In the genomic region with DNA sequence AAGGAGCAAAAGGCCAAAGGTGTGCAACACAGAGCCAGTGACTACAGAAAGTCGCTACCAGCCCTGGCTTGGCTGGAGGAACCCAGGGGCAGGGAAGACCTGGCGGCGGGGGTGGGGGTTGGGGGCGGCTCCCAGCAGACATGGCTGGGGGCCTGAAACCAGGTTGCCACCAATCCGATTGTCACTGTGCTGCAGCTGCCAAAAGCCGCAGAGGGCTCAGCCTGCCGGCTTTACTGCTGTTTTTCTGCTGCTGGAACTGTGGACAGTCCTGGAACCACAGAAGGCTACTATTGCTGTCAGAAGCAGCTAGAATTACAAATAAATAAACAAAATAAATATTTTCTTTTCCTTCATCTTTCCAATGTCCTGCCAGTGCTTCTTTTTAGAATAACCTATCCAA, we compare ENCODE assay signal across 19 cellular contexts. TPM values are rescaled to one million over a fixed set of nuclear protein-coding genes. Genes with fewer than 3 reads are reported as not detected.
DNase-seq lines count a peak whose midpoint lies in the region; ATAC-seq and TF ChIP-seq lines count a peak whose summit lies in the region.
"Had no signal": no experiment of that assay in that cellular context is flagged by ENCODE, and none has a peak within 500 bp of the region (broad histone marks: within the 10 kb centered on the region; RNA-seq: fewer than 3 reads in every experiment).

No MANE protein-coding gene starts in this region.

- H2AFZ ChIP-seq in mammary epithelial cell (ENCODE audit: low read depth, low read length): no peak overlapping the region

- no CpG with 5 or more reads among the region's 7 CpGs for WGBS in mammary epithelial cell (ENCODE audit: low coverage, missing lambda C conversion rate)
- WGBS in esophagus muscularis mucosa: 88% methylated on average over 7 of the region's 7 CpGs

- H3K4me2 ChIP-seq in mammary epithelial cell (ENCODE audit: insufficient read depth, low read depth, low read length): peak overlapping the region; percentile 31
- H3K4me2 ChIP-seq: KMS-11 had no signal

- no peaks in the 10 kb centered on the region for H4K20me1 ChIP-seq in mammary epithelial cell (ENCODE audit: insufficient read depth, low read length)

- TF ChIP-seq EP300 in esophagus muscularis mucosa (IDR thresholded peaks at IDR 0.05): no peak

- in situ Hi-C loops in mammary epithelial cell (cut with MboI; ENCODE audit: low sequenced_read_pairs in 2 of 2): no loop called here

- H3K79me2 ChIP-seq in mammary epithelial cell (ENCODE audit: insufficient read depth, low read length): no peaks in the 10 kb centered on the region

- ATAC-seq in GM18498 (IDR thresholded peaks at IDR 0.05; ENCODE audit: unreplicated experiment): no peak
- ATAC-seq: HepG2 had no signal

- intact Hi-C loops in mammary epithelial cell (cut with micrococcal nuclease) (no loop called here), esophagus muscularis mucosa (cut with DNase I) (no loop called here)

- BruUV-seq in mammary epithelial cell (replicated peaks; lab: Mats Ljungman, UMichigan): no TSS peak

- H3K36me3 ChIP-seq in mammary epithelial cell (ENCODE audit: insufficient read depth, low read length): no peaks in the 10 kb centered on the region
- no peaks in the 10 kb centered on the region for H3K36me3 ChIP-seq in esophagus muscularis mucosa
- H3K36me3 ChIP-seq: MG63, SJSA1 had no signal

- peak; percentile 17 for DNase-seq in AG08395 (ENCODE audit: low spot score)
- DNase-seq in GM03348 (ENCODE audit: low spot score): peak; percentile 19
- DNase-seq in mammary epithelial cell: no peak
- peak; percentile 37 for DNase-seq in myocyte (ENCODE audit: low read depth)
- DNase-seq in NCI-H1694 treated with DMSO at 0.1 percent for 48 hours (lab: John Stamatoyannopoulos, UW): no peak
- no peak for DNase-seq in foreskin melanocyte
- DNase-seq in esophagus muscularis mucosa (ENCODE audit: extremely low spot score): no peak
- DNase-seq: ACHN; CD4-positive, alpha-beta memory T cell; HFFc6; MG63; NCI-H1105; NCI-H187; NCI-H226; NCI-H524 treated with DMSO at 0.1 percent for 48 hours had no signal

- H3K4me1 ChIP-seq in mammary epithelial cell (ENCODE audit: insufficient read depth, low read length): no peaks in the 10 kb centered on the region
- peaks cover 0 to 3% (median 0%) of the 10 kb centered on the region in 4 donors for H3K4me1 ChIP-seq in esophagus muscularis mucosa

- CTCF ChIA-PET in mammary epithelial cell (lab: Charles Lee; ENCODE audit: low non-redundant PET): no interaction called here

- H3K9ac ChIP-seq in mammary epithelial cell (ENCODE audit: insufficient read depth, low read length): no peak overlapping the region
- H3K9ac ChIP-seq: KMS-11 had no signal

- H3K27ac ChIP-seq in mammary epithelial cell (ENCODE audit: insufficient read depth, low read depth, low read length) (no peak overlapping the region), esophagus muscularis mucosa (replicated peaks in 1 of 4) (peak overlapping the region in 2 of 4 donors; percentile 0 to 2)
- H3K27ac ChIP-seq: KMS-11, SJSA1 had no signal

- H3K9me3 ChIP-seq in mammary epithelial cell (replicated peaks; ENCODE audit: insufficient read depth, low read length): no peaks in the 10 kb centered on the region
- no peaks in the 10 kb centered on the region for H3K9me3 ChIP-seq in esophagus muscularis mucosa
- H3K9me3 ChIP-seq: MG63, SJSA1 had no signal

- dilution Hi-C loops in mammary epithelial cell (cut with HindIII; ENCODE audit: low sequenced_read_pairs): no loop called here

- H3K27me3 ChIP-seq in mammary epithelial cell (ENCODE audit: insufficient read depth, low read length) (no peaks in the 10 kb centered on the region), esophagus muscularis mucosa (no peaks in the 10 kb centered on the region)
- H3K27me3 ChIP-seq: MG63 had no signal

- H3K4me3 ChIP-seq in mammary epithelial cell (replicated peaks in 1 of 3; ENCODE audit: insufficient read depth in 1 of 3, low read depth in 2 of 3, low read length in 3 of 3): no peak overlapping the region
- peak overlapping the region in 1 of 4 donors; percentile 9 for H3K4me3 ChIP-seq in esophagus muscularis mucosa
- H3K4me3 ChIP-seq: MG63, SJSA1 had no signal

- TF ChIP-seq CTCF in mammary epithelial cell (conservative IDR thresholded peaks at IDR 0.05 in 1 of 2, IDR thresholded peaks at IDR 0.05 in 1 of 2; ENCODE audit: extremely low read depth in 1 of 2, insufficient read depth in 1 of 2, low read depth in 1 of 2, low read length in 2 of 2): no peak
- TF ChIP-seq CTCF in esophagus muscularis mucosa (IDR thresholded peaks at IDR 0.05): no peak

- TF ChIP-seq POLR2A in esophagus muscularis mucosa (IDR thresholded peaks at IDR 0.05; ENCODE audit: low read depth): no peak

RNA-seq across cellular contexts. Expression of a gene that starts 25.7 kb away (rescaled TPM):
- total RNA-seq in mammary epithelial cell (100 to 1,000 TPM in 1 of 2 donors, 10 to 100 TPM in 1; 33.4 to 106 TPM), myocyte (27.1 and 31.5 TPM in 2 replicates), esophagus muscularis mucosa (10 to 100 TPM; 29.2 to 48.2 (median 40.8) TPM)
- polyA plus RNA-seq in mammary epithelial cell: 6.8 TPM
- 8.1 TPM for polyA minus RNA-seq in mammary epithelial cell
- polyA plus RNA-seq in myocyte (2012): 26.4 TPM

Comparison
In these comparisons a context has a peak if more than half of its experiments do, and no peak if none do; other contexts are left out.
1. DNase-seq: peak in AG08395 (single experiment), GM03348 (single experiment) and myocyte (single experiment); none in mammary epithelial cell (single experiment), NCI-H1694 treated with DMSO at 0.1 percent for 48 hours (single experiment), foreskin melanocyte (single experiment) and esophagus muscularis mucosa (single experiment).